In genomic region chr10:112228366-112229088, GRCh38 we compare ENCODE assay signal across 11 cellular contexts. TPM values are rescaled to one million over a fixed set of nuclear protein-coding genes. Genes with fewer than 3 reads are reported as not detected.
DNase-seq lines count a peak whose midpoint lies in the region; ATAC-seq and TF ChIP-seq lines count a peak whose summit lies in the region.
"Not testable (repeated sequence)": the region's sequence is repeated elsewhere in the genome, so short reads cannot be mapped to it uniquely, and the experiment has no call there.
"Had no signal": no experiment of that assay in that cellular context is flagged by ENCODE, and none has a peak within 500 bp of the region (broad histone marks: within the 10 kb centered on the region; RNA-seq: fewer than 3 reads in every experiment).

No MANE protein-coding gene starts in this region.

- H3K9me2 ChIP-seq in GM23248 (ENCODE audit: insufficient read depth); hepatocyte (replicated peaks; ENCODE audit: insufficient read depth): not testable (repeated sequence)

- DNase-seq in GM23248; adipocyte (ENCODE audit: low read depth); hepatocyte (ENCODE audit: low spot score); right lobe of liver: not testable (repeated sequence)
- peak; percentile 81 to 88 for DNase-seq in trophoblast cell

- not testable (repeated sequence) for H3K23ac ChIP-seq in trophoblast cell (ENCODE audit: low read length)

- in situ Hi-C loops in GM23248 (cut with MboI): not testable (repeated sequence)

- TF ChIP-seq EP300 in Ishikawa (IDR thresholded peaks at IDR 0.05; ENCODE audit: borderline replicate concordance): not testable (repeated sequence)

- H4K8ac ChIP-seq in trophoblast cell (ENCODE audit: low read depth, low read length): not testable (repeated sequence)

- not testable (repeated sequence) for H3K79me2 ChIP-seq in GM23248 (ENCODE audit: insufficient read depth); hepatocyte; trophoblast cell (ENCODE audit: control insufficient read depth, insufficient read depth, low read length, poor library complexity)

- peaks cover 29% of the 10 kb centered on the region for H3F3A ChIP-seq in GM23248 (ENCODE audit: insufficient read depth)

- H3K9ac ChIP-seq in GM23248; trophoblast cell (ENCODE audit: low read length): not testable (repeated sequence)
- peak overlapping the region; percentile 47 for H3K9ac ChIP-seq in adipocyte (ENCODE audit: low read length)

- H3K4me2 ChIP-seq in GM23248 (ENCODE audit: unreplicated experiment); hepatocyte; trophoblast cell (ENCODE audit: low read length): not testable (repeated sequence)

- not testable (repeated sequence) for H3K4ac ChIP-seq in trophoblast cell (ENCODE audit: low read depth, low read length)

- H3K9me3 ChIP-seq in GM23248 (ENCODE audit: low read depth); hepatocyte (ENCODE audit: low read depth); right lobe of liver; trophoblast cell (ENCODE audit: insufficient read depth, low read depth, low read length): not testable (repeated sequence)
- H3K9me3 ChIP-seq in adipocyte (ENCODE audit: control insufficient read depth, low read length): peaks cover 24% of the 10 kb centered on the region

- H3K18ac ChIP-seq in trophoblast cell (ENCODE audit: low read length): not testable (repeated sequence)

- not testable (repeated sequence) for H2BK12ac ChIP-seq in trophoblast cell (ENCODE audit: low read length)

- not testable (repeated sequence) for H4K91ac ChIP-seq in trophoblast cell (ENCODE audit: low read depth, low read length)

- not testable (repeated sequence) for TF ChIP-seq RAD21 in Ishikawa (IDR thresholded peaks at IDR 0.05; ENCODE audit: low read depth)

- H2BK120ac ChIP-seq in trophoblast cell (ENCODE audit: insufficient read depth, low read length, poor library complexity): not testable (repeated sequence)

- H4K12ac ChIP-seq in trophoblast cell (ENCODE audit: low read depth, low read length): not testable (repeated sequence)

- not testable (repeated sequence) for TF ChIP-seq POLR2A in right lobe of liver (IDR thresholded peaks at IDR 0.05)

- WGBS in GM23248 (ENCODE audit: low coverage in 1 of 2, low lambda C conversion rate in 2 of 2, missing lambda C conversion rate in 2 of 2), 2 experiments: 81% methylated on average over 3 of the region's 3 CpGs
- 90% methylated on average over 3 of the region's 3 CpGs for WGBS in hepatocyte (ENCODE audit: low lambda C conversion rate, missing lambda C conversion rate)
- 81% methylated on average over 3 of the region's 3 CpGs for WGBS in right lobe of liver (ENCODE audit: insufficient coverage, low coverage, low lambda C conversion rate, missing lambda C conversion rate)
- WGBS in trophoblast cell (ENCODE audit: extremely low coverage, insufficient coverage, insufficient read length): no CpG with 5 or more reads among the region's 3 CpGs

- H3K27ac ChIP-seq in GM23248: 0 out of 2 replicates have a peak overlapping the region, but pooled peaks have one; percentile 14
- H3K27ac ChIP-seq in hepatocyte: peak overlapping the region; percentile 49
- peak overlapping the region; percentile 20 to 88 (median 86) for H3K27ac ChIP-seq in right lobe of liver
- not testable (repeated sequence) for H3K27ac ChIP-seq in trophoblast cell (ENCODE audit: low read depth, low read length)

- H2AFZ ChIP-seq in GM23248; hepatocyte; trophoblast cell (ENCODE audit: insufficient read depth, low read length, poor library complexity): not testable (repeated sequence)

- H3K4me3 ChIP-seq in GM23248; adipocyte (ENCODE audit: low read length); hepatocyte; right lobe of liver; trophoblast cell (ENCODE audit: low read depth, low read length): not testable (repeated sequence)

- H3K14ac ChIP-seq in trophoblast cell (ENCODE audit: low read length): not testable (repeated sequence)

- H3K4me1 ChIP-seq in GM23248 (ENCODE audit: insufficient read depth) (peaks cover 55% of the 10 kb centered on the region), adipocyte (ENCODE audit: control insufficient read depth, insufficient read depth, low read length) (peaks cover 22% of the 10 kb centered on the region), right lobe of liver (peaks cover 0 to 62% (median 7%) of the 10 kb centered on the region in 4 donors)
- H3K4me1 ChIP-seq in hepatocyte (ENCODE audit: insufficient read depth); trophoblast cell (ENCODE audit: control insufficient read depth in 1 of 2, insufficient read depth in 2 of 2, low read length in 2 of 2): not testable (repeated sequence)

- H3K36me3 ChIP-seq in GM23248 (ENCODE audit: low read depth); adipocyte (ENCODE audit: control insufficient read depth, insufficient read depth, low read length, severe bottlenecking); hepatocyte (replicated peaks; ENCODE audit: insufficient read depth, low read depth); right lobe of liver; trophoblast cell (ENCODE audit: control insufficient read depth in 1 of 2, insufficient read depth in 2 of 2, low read length in 2 of 2): not testable (repeated sequence)

- intact Hi-C loops in right lobe of liver (cut with DNase I): not testable (repeated sequence)

- H4K20me1 ChIP-seq in GM23248 (ENCODE audit: insufficient read depth); hepatocyte (ENCODE audit: insufficient read depth, poor library complexity, severe bottlenecking): not testable (repeated sequence)

- not testable (repeated sequence) for H3K79me1 ChIP-seq in trophoblast cell (ENCODE audit: low read length)

- H2AK5ac ChIP-seq in trophoblast cell (ENCODE audit: low read length): not testable (repeated sequence)

- ATAC-seq in right lobe of liver: not testable (repeated sequence)

- not testable (repeated sequence) for H2BK5ac ChIP-seq in trophoblast cell (ENCODE audit: low read depth, low read length, poor library complexity)

- not testable (repeated sequence) for TF ChIP-seq CTCF in hepatocyte (IDR thresholded peaks at IDR 0.05; ENCODE audit: poor library complexity); right lobe of liver (IDR thresholded peaks at IDR 0.05)

- H3K27me3 ChIP-seq in GM23248 (replicated peaks; ENCODE audit: insufficient read depth); adipocyte (replicated peaks; ENCODE audit: control insufficient read depth, insufficient read depth, low read length); hepatocyte; right lobe of liver; trophoblast cell (ENCODE audit: insufficient read depth, low read length): not testable (repeated sequence)

TF ChIP-seq in Ishikawa, 13 proteins besides CTCF, POLR2A, EP300 and RAD21:
- 0 out of 2 replicates have a peak, but pooled peaks have one; percentile 22 for TF ChIP-seq REST (IDR thresholded peaks at IDR 0.05; ENCODE audit: low read depth)
TF ChIP-seq in Ishikawa: peak in this region for 1; not testable (repeated sequence) for 12.

RNA-seq across cellular contexts. Expression of gene GPAM, which starts 45.0 kb away (rescaled TPM):
- total RNA-seq in GM23248 (2014; rRNA removed; shearing (Covaris generic)): 9.0 and 12.5 TPM in 2 replicates
- 4.9 and 5.2 TPM in 2 replicates for polyA plus RNA-seq in GM23248 (2016; fragmentation: Nextera tagmentation; extraction: Ambion mirVana)
- total RNA-seq in hepatocyte: 49.2 and 51.9 TPM in 2 replicates
- 5.6 and 7.8 TPM in 2 replicates for polyA plus RNA-seq in hepatocyte
- total RNA-seq in right lobe of liver: 100 to 1,000 TPM in 2 of 6 experiments, 10 to 100 TPM in 4; 78.8 to 340 (median 90.3) TPM
- 3.9 and 4.1 TPM in 2 replicates for polyA plus RNA-seq in trophoblast cell (2013)

RNA-seq across cellular contexts. Expression of gene TECTB, which starts 54.7 kb away (rescaled TPM):
- total RNA-seq in GM23248 (2014; rRNA removed; shearing (Covaris generic)): 0.63 TPM in 1 of 2 replicates, not detected in the other
- polyA plus RNA-seq in GM23248 (2016; fragmentation: Nextera tagmentation; extraction: Ambion mirVana) (0.21 TPM in 1 of 2 replicates, not detected in the other), hepatocyte (not detected in 2 replicates)
- total RNA-seq in hepatocyte (0.08 and 0.10 TPM in 2 replicates), right lobe of liver (under 1 TPM; 0.18 to 0.83 (median 0.49) TPM)
- not detected in 2 replicates for polyA plus RNA-seq in trophoblast cell (2013)
- total RNA-seq: A172; CD4-positive, alpha-beta T cell; CD8-positive, alpha-beta memory T cell; GM12878 had no signal
- polyA plus RNA-seq: CD14-positive monocyte; CD8-positive, alpha-beta memory T cell; GM12878 had no signal
